In the genomic region with DNA sequence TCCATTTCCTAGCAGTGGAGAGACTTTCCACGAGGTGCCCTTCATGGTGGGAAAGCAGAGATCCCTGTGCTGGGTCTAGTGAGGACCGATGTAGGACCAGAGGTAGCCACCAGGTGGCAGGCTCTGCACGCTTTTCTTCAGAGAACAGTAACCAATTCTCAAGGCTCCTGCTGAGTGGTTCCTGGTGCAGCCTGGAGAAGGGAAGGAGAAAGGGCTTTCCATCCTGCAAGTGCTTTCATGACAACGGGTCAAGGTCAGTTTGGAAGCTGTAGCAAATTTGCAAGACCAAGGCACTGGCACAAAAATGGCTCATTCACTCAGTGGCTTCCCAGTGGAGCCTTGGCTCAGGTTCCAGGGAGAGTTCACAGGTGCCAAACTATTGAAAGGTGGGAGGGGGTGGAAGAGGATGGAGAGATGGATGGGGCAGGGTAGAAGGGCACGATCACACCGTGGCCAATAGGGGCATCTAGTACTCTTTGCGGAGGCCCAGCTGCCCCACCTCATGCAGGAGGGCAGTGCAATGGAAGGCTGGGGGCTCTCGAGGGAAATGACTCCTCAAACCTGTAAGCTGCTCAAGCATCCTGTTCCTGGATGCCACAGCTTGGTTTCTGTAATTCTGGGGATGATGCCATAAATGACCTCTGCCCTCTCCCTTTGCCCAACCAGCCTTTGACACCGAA, we compare ENCODE assay signal across 9 cellular contexts. TPM values are rescaled to one million over a fixed set of nuclear protein-coding genes. Genes with fewer than 3 reads are reported as not detected.
DNase-seq lines count a peak whose midpoint lies in the region; ATAC-seq, FAIRE-seq and TF ChIP-seq lines count a peak whose summit lies in the region.
"Had no signal": no experiment of that assay in that cellular context is flagged by ENCODE, and none has a peak within 500 bp of the region (broad histone marks: within the 10 kb centered on the region; RNA-seq: fewer than 3 reads in every experiment).

No MANE protein-coding gene starts in this region.

- TF ChIP-seq POLR2A in GM12891 (IDR thresholded peaks at IDR 0.05; ENCODE audit: low read depth, low read length) (no peak), heart left ventricle (IDR thresholded peaks at IDR 0.05) (no peak)

- TF ChIP-seq CTCF in LNCaP clone FGC (IDR thresholded peaks at IDR 0.05; ENCODE audit: control insufficient read depth, extremely low read depth, insufficient read depth), result peak; percentile 87
- TF ChIP-seq CTCF in heart left ventricle (IDR thresholded peaks at IDR 0.05), result peak; percentile 76 to 92 (median 84)
- peak; percentile 82 for TF ChIP-seq CTCF in psoas muscle (IDR thresholded peaks at IDR 0.05)

- H3K36me3 Mint-ChIP-seq in activated naive CD4-positive, alpha-beta T cell treated with anti-CD3 and anti-CD28 coated beads, Interleukin-2, amount 50 U/mL, for 72 hours, result no peaks in the 10 kb centered on the region

- H3K9me3 ChIP-seq in heart left ventricle, result no peaks in the 10 kb centered on the region
- H3K9me3 ChIP-seq in psoas muscle, result no peaks in the 10 kb centered on the region

- WGBS in heart left ventricle, 4 donors, result 29 to 44% (median 39%) methylated on average over 9 of the region's 9 CpGs
- WGBS in psoas muscle, 3 donors, result 40 to 42% (median 41%) methylated on average over 9 of the region's 9 CpGs

- H3K9me3 Mint-ChIP-seq in activated naive CD4-positive, alpha-beta T cell treated with anti-CD3 and anti-CD28 coated beads, Interleukin-2, amount 50 U/mL, for 72 hours, result no peaks in the 10 kb centered on the region

- H3K27ac ChIP-seq in heart left ventricle (no peak overlapping the region), psoas muscle (no peak overlapping the region)

- H3K27ac Mint-ChIP-seq in activated naive CD4-positive, alpha-beta T cell treated with anti-CD3 and anti-CD28 coated beads, Interleukin-2, amount 50 U/mL, for 72 hours, result no peak overlapping the region

- peak; percentile 5 for FAIRE-seq in GM12891 (lab: Jason Lieb, UNC)

- peak; percentile 85 for DNase-seq in 8988T
- peak; percentile 76 for DNase-seq in GM12891 (ENCODE audit: insufficient read length, low spot score)
- no peak for DNase-seq in LNCaP clone FGC (ENCODE audit: low read depth)
- peak in 1 of 2 donors; percentile 70 for DNase-seq in activated naive CD4-positive, alpha-beta T cell treated with anti-CD3 and anti-CD28 coated beads, Interleukin-2, amount 50 U/mL, for 72 hours (ENCODE audit: low spot score in 2 of 2)
- DNase-seq in heart left ventricle, result peak; percentile 43 to 70 (median 55)
- peak; percentile 70 to 78 for DNase-seq in psoas muscle
- no peak for DNase-seq in mesenteric fat pad (ENCODE audit: low spot score)

- ATAC-seq in SK-N-SH treated with all-trans-retinoic acid at 6 μM for 48 hours, result peak; percentile 96
- ATAC-seq in activated naive CD4-positive, alpha-beta T cell treated with anti-CD3 and anti-CD28 coated beads, Interleukin-2, amount 50 U/mL, for 72 hours, result peak; percentile 66 to 72
- peak in 3 of 4 donors; percentile 63 to 78 (median 71) for ATAC-seq in heart left ventricle
- ATAC-seq in psoas muscle, result peak; percentile 83 to 86 (median 84)

- H3K27me3 ChIP-seq in heart left ventricle, result no peaks in the 10 kb centered on the region
- H3K27me3 ChIP-seq in psoas muscle (ENCODE audit: insufficient read depth in 3 of 3, low read length in 2 of 3), result no peaks in the 10 kb centered on the region

- intact Hi-C loops in heart left ventricle (cut with DNase I) (loop anchor here in 3 of 10 donors (5.0 to 10.0 kb wide), 3 partner anchors 959 to 1679 kb away; no protein-coding TSS in a partner anchor), psoas muscle (cut with DNase I) (loop anchor here in 1 of 2 donors (10.0 kb wide), 2 partner anchors 957 to 1687 kb away; partner anchors contain the start of gene UNC5CL)

- no peaks in the 10 kb centered on the region for H3K36me3 ChIP-seq in heart left ventricle
- no peaks in the 10 kb centered on the region for H3K36me3 ChIP-seq in psoas muscle (ENCODE audit: insufficient read depth in 1 of 2, low read depth in 1 of 2)

- H3K4me1 ChIP-seq in heart left ventricle (peaks cover 0 to 6% (median 0%) of the 10 kb centered on the region in 12 donors), psoas muscle (no peaks in the 10 kb centered on the region)

- H3K4me3 ChIP-seq in LNCaP clone FGC (ENCODE audit: low read depth, low read length), result no peak overlapping the region
- no peak overlapping the region for H3K4me3 ChIP-seq in heart left ventricle
- no peak overlapping the region for H3K4me3 ChIP-seq in psoas muscle

TF ChIP-seq in GM12891, 5 proteins besides CTCF, POLR2A, EP300 and RAD21:
- TF ChIP-seq PAX5 (IDR thresholded peaks at IDR 0.05; ENCODE audit: insufficient read depth, low read length, severe bottlenecking) (no peak), TAF1 (IDR thresholded peaks at IDR 0.05; ENCODE audit: low read depth, low read length) (no peak), POU2F2 (IDR thresholded peaks at IDR 0.05; ENCODE audit: low read depth, low read length) (no peak), POLR2AphosphoS5 (IDR thresholded peaks at IDR 0.05; ENCODE audit: low read depth, low read length) (no peak)

TF ChIP-seq in SK-N-SH treated with all-trans-retinoic acid at 6 μM for 48 hours, 23 proteins besides CTCF, POLR2A, EP300 and RAD21:
- TF ChIP-seq ZNF565 (CRISPR knock-in tag; conservative IDR thresholded peaks at IDR 0.05; ENCODE audit: low read depth) (no peak), RARB (CRISPR knock-in tag; IDR thresholded peaks at IDR 0.05) (no peak), GLIS3 (CRISPR knock-in tag; IDR thresholded peaks at IDR 0.05) (no peak), ISL1 (CRISPR knock-in tag; IDR thresholded peaks at IDR 0.05) (no peak), ZNF8 (CRISPR knock-in tag; IDR thresholded peaks at IDR 0.05) (no peak)
- TF ChIP-seq, protein P1, sequence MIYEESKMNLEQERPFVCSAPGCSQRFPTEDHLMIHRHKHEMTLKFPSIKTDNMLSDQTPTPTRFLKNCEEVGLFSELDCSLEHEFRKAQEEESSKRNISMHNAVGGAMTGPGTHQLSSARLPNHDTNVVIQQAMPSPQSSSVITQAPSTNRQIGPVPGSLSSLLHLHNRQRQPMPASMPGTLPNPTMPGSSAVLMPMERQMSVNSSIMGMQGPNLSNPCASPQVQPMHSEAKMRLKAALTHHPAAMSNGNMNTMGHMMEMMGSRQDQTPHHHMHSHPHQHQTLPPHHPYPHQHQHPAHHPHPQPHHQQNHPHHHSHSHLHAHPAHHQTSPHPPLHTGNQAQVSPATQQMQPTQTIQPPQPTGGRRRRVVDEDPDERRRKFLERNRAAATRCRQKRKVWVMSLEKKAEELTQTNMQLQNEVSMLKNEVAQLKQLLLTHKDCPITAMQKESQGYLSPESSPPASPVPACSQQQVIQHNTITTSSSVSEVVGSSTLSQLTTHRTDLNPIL (CRISPR knock-in tag; IDR thresholded peaks at IDR 0.05; ENCODE audit: low read depth), result no peak

RNA-seq across cellular contexts. Expression of gene KCNK16, which starts 25.5 kb away (rescaled TPM):
- not detected for polyA plus RNA-seq in GM12891 (2012; ENCODE audit: low read depth, missing spikeins)
- not detected for total RNA-seq in activated naive CD4-positive, alpha-beta T cell treated with anti-CD3 and anti-CD28 coated beads, Interleukin-2, amount 50 U/mL, for 72 hours
- total RNA-seq in heart left ventricle, result not detected
- not detected for polyA plus RNA-seq in heart left ventricle
- not detected for total RNA-seq in psoas muscle
- not detected for polyA plus RNA-seq in psoas muscle
- total RNA-seq in mesenteric fat pad, result not detected
- total RNA-seq: pulmonary artery endothelial cell had no signal

RNA-seq across cellular contexts. Expression of gene KCNK17, which starts 33.8 kb away (rescaled TPM):
- polyA plus RNA-seq in GM12891 (2012; ENCODE audit: low read depth, missing spikeins), result not detected
- not detected for total RNA-seq in activated naive CD4-positive, alpha-beta T cell treated with anti-CD3 and anti-CD28 coated beads, Interleukin-2, amount 50 U/mL, for 72 hours
- total RNA-seq in heart left ventricle (under 1 TPM in 4 of 9 donors, not detected in 5; 0.19 to 0.36 (median 0.22) TPM), psoas muscle (not detected), mesenteric fat pad (0.19 TPM)
- polyA plus RNA-seq in heart left ventricle (under 1 TPM; 0.06 to 0.34 TPM), psoas muscle (under 1 TPM in 1 of 3 donors, not detected in 2; 0.04 TPM)
- total RNA-seq: pulmonary artery endothelial cell had no signal

Comparison
In these comparisons a context has a peak if more than half of its experiments do, and no peak if none do; other contexts are left out.
1. DNase-seq: peak in 8988T (single experiment), GM12891 (single experiment), heart left ventricle (5 of 5) and psoas muscle (2 of 2); none in LNCaP clone FGC (single experiment) and mesenteric fat pad (single experiment).
2. Peak in every context shown above with its lines, with median percentiles within 50 percentile points of each other: CTCF ChIP-seq and ATAC-seq.